ENCODE assay signal across 1 cellular context in the genomic region with DNA sequence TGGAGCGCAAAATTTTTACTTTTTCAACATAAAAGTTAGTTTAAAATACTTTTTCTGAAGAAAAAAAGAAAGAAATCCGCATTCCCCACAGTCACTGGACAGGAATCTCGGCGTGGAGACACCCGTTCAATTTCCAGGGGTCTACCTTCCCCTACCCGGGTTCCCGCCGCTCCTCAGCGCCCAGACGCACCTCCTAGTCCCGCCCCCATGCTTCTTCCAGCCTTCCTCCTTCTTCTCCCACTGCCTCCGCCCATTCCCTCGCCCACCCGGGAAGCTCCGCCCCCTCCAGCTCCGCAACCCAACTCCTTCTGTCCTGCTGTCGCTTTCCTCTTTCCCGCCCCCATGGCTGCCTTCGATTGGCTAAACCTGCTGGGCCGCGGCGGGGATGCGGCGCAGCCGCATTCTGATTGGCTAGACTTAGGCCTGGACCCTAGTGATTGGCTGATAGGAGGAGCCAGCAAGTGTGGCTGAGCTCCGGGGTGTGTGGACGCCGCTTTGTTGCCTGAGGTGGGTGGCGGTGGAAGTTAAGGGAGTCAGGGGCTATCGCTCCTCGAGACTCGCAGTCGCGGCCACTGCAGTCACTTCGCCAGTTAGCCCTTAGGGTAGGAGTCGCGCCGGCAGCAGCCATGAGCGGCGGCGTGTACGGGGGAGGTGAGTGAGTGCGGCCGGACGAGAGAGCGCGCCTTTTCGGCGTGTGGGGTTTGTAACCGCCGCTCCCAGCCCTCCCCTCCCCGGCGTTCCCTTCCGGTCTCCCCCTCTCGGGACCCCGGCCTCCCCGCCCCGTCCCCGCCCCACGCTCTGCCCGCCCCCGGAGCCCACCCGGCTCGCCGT.
TF ChIP-seq lines count a peak whose summit lies in the region.

A gene (plus strand): TSS at position 460 of the 831 bp plus-strand sequence. CDS start 167 bp downstream, at position 627.

TF ChIP-seq in GM12878, 131 proteins besides CTCF, POLR2A, EP300 and RAD21 (continued from another document):
- TF ChIP-seq, protein P1, sequence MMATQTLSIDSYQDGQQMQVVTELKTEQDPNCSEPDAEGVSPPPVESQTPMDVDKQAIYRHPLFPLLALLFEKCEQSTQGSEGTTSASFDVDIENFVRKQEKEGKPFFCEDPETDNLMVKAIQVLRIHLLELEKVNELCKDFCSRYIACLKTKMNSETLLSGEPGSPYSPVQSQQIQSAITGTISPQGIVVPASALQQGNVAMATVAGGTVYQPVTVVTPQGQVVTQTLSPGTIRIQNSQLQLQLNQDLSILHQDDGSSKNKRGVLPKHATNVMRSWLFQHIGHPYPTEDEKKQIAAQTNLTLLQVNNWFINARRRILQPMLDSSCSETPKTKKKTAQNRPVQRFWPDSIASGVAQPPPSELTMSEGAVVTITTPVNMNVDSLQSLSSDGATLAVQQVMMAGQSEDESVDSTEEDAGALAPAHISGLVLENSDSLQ (IDR thresholded peaks at IDR 0.05), result peak; percentile 96
- TF ChIP-seq BRCA1 (IDR thresholded peaks at IDR 0.05; ENCODE audit: low read depth, low read length), result no peak
- no peak for TF ChIP-seq RAD51 (IDR thresholded peaks at IDR 0.05)
- no peak for TF ChIP-seq HDAC2 (IDR thresholded peaks at IDR 0.05)
- no peak for TF ChIP-seq SIX5 (IDR thresholded peaks at IDR 0.05; ENCODE audit: low read depth, low read length, severe bottlenecking)
- TF ChIP-seq KLF5 (IDR thresholded peaks at IDR 0.05; ENCODE audit: partially characterized antibody), result no peak
- TF ChIP-seq GABPA (IDR thresholded peaks at IDR 0.05; ENCODE audit: low read depth), result peak; percentile 55; the same call in 1 of the 2 replicates
- peak; percentile 73; the same call in 1 of the 2 replicates for TF ChIP-seq ZNF207 (IDR thresholded peaks at IDR 0.05; ENCODE audit: borderline replicate concordance)
- TF ChIP-seq, protein P2, sequence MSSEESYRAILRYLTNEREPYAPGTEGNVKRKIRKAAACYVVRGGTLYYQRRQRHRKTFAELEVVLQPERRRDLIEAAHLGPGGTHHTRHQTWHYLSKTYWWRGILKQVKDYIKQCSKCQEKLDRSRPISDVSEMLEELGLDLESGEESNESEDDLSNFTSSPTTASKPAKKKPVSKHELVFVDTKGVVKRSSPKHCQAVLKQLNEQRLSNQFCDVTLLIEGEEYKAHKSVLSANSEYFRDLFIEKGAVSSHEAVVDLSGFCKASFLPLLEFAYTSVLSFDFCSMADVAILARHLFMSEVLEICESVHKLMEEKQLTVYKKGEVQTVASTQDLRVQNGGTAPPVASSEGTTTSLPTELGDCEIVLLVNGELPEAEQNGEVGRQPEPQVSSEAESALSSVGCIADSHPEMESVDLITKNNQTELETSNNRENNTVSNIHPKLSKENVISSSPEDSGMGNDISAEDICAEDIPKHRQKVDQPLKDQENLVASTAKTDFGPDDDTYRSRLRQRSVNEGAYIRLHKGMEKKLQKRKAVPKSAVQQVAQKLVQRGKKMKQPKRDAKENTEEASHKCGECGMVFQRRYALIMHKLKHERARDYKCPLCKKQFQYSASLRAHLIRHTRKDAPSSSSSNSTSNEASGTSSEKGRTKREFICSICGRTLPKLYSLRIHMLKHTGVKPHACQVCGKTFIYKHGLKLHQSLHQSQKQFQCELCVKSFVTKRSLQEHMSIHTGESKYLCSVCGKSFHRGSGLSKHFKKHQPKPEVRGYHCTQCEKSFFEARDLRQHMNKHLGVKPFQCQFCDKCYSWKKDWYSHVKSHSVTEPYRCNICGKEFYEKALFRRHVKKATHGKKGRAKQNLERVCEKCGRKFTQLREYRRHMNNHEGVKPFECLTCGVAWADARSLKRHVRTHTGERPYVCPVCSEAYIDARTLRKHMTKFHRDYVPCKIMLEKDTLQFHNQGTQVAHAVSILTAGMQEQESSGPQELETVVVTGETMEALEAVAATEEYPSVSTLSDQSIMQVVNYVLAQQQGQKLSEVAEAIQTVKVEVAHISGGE (CRISPR knock-in tag; IDR thresholded peaks at IDR 0.05), result no peak
- TF ChIP-seq, protein P3, sequence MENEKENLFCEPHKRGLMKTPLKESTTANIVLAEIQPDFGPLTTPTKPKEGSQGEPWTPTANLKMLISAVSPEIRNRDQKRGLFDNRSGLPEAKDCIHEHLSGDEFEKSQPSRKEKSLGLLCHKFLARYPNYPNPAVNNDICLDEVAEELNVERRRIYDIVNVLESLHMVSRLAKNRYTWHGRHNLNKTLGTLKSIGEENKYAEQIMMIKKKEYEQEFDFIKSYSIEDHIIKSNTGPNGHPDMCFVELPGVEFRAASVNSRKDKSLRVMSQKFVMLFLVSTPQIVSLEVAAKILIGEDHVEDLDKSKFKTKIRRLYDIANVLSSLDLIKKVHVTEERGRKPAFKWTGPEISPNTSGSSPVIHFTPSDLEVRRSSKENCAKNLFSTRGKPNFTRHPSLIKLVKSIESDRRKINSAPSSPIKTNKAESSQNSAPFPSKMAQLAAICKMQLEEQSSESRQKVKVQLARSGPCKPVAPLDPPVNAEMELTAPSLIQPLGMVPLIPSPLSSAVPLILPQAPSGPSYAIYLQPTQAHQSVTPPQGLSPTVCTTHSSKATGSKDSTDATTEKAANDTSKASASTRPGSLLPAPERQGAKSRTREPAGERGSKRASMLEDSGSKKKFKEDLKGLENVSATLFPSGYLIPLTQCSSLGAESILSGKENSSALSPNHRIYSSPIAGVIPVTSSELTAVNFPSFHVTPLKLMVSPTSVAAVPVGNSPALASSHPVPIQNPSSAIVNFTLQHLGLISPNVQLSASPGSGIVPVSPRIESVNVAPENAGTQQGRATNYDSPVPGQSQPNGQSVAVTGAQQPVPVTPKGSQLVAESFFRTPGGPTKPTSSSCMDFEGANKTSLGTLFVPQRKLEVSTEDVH (IDR thresholded peaks at IDR 0.05; ENCODE audit: low read depth, partially characterized antibody), result peak; percentile 33
- TF ChIP-seq GATAD2B (conservative IDR thresholded peaks at IDR 0.05; ENCODE audit: low read depth), result 0 out of 2 replicates have a peak, but pooled peaks have one; percentile 9
- TF ChIP-seq, protein P4, sequence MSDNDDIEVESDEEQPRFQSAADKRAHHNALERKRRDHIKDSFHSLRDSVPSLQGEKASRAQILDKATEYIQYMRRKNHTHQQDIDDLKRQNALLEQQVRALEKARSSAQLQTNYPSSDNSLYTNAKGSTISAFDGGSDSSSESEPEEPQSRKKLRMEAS (IDR thresholded peaks at IDR 0.05; ENCODE audit: low read depth, low read length), result peak; percentile 63; the same call in 1 of the 2 replicates
- no peak for TF ChIP-seq IRF4 (IDR thresholded peaks at IDR 0.05; ENCODE audit: low read depth, low read length)
- no peak for TF ChIP-seq CEBPB (IDR thresholded peaks at IDR 0.05; ENCODE audit: borderline replicate concordance in 1 of 2, low read depth in 2 of 2, low read length in 2 of 2)
- peak; percentile 40; the same call in 1 of the 2 replicates for TF ChIP-seq SPI1 (IDR thresholded peaks at IDR 0.05; ENCODE audit: borderline replicate concordance, insufficient read depth, low read depth, low read length)
- no peak for TF ChIP-seq MTA2 (IDR thresholded peaks at IDR 0.05; ENCODE audit: low read depth)
- TF ChIP-seq NBN (IDR thresholded peaks at IDR 0.05), result peak; percentile 93
- peak; percentile 79 for TF ChIP-seq SMAD5 (IDR thresholded peaks at IDR 0.05; ENCODE audit: low read depth)
- peak; percentile 100 for TF ChIP-seq HDGF (IDR thresholded peaks at IDR 0.05)
- TF ChIP-seq, protein P5, sequence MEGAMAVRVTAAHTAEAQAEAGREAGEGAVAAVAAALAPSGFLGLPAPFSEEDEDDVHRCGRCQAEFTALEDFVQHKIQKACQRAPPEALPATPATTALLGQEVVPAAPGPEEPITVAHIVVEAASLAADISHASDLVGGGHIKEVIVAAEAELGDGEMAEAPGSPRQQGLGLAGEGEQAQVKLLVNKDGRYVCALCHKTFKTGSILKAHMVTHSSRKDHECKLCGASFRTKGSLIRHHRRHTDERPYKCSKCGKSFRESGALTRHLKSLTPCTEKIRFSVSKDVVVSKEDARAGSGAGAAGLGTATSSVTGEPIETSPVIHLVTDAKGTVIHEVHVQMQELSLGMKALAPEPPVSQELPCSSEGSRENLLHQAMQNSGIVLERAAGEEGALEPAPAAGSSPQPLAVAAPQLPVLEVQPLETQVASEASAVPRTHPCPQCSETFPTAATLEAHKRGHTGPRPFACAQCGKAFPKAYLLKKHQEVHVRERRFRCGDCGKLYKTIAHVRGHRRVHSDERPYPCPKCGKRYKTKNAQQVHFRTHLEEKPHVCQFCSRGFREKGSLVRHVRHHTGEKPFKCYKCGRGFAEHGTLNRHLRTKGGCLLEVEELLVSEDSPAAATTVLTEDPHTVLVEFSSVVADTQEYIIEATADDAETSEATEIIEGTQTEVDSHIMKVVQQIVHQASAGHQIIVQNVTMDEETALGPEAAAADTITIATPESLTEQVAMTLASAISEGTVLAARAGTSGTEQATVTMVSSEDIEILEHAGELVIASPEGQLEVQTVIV (IDR thresholded peaks at IDR 0.05; ENCODE audit: borderline replicate concordance, partially characterized antibody), result peak; percentile 43
- peak; percentile 99 for TF ChIP-seq SP1 (IDR thresholded peaks at IDR 0.05; ENCODE audit: low read depth, low read length)
- peak; percentile 60 for TF ChIP-seq CREM (IDR thresholded peaks at IDR 0.05; ENCODE audit: low read depth)
- TF ChIP-seq TCF3 (IDR thresholded peaks at IDR 0.05; ENCODE audit: borderline replicate concordance, insufficient read depth, low read depth, low read length), result 0 out of 2 replicates have a peak, but pooled peaks have one; percentile 7
